Comparison of ENCODE assay signal across 8 cellular contexts in genomic region chr1:202348509-202349262, GRCh38. TPM values are rescaled to one million over a fixed set of nuclear protein-coding genes. Genes with fewer than 3 reads are reported as not detected.
DNase-seq lines count a peak whose midpoint lies in the region; ATAC-seq, FAIRE-seq and TF ChIP-seq lines count a peak whose summit lies in the region.

A gene with protein sequence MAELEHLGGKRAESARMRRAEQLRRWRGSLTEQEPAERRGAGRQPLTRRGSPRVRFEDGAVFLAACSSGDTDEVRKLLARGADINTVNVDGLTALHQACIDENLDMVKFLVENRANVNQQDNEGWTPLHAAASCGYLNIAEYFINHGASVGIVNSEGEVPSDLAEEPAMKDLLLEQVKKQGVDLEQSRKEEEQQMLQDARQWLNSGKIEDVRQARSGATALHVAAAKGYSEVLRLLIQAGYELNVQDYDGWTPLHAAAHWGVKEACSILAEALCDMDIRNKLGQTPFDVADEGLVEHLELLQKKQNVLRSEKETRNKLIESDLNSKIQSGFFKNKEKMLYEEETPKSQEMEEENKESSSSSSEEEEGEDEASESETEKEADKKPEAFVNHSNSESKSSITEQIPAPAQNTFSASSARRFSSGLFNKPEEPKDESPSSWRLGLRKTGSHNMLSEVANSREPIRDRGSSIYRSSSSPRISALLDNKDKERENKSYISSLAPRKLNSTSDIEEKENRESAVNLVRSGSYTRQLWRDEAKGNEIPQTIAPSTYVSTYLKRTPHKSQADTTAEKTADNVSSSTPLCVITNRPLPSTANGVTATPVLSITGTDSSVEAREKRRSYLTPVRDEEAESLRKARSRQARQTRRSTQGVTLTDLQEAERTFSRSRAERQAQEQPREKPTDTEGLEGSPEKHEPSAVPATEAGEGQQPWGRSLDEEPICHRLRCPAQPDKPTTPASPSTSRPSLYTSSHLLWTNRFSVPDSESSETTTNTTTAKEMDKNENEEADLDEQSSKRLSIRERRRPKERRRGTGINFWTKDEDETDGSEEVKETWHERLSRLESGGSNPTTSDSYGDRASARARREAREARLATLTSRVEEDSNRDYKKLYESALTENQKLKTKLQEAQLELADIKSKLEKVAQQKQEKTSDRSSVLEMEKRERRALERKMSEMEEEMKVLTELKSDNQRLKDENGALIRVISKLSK (plus strand): TSS chr1:202348699. CDS start chr1:202348852, 153 bp downstream.

- 3% methylated on average over 10 of the region's 62 CpGs for WGBS in HepG2 (ENCODE audit: low lambda C conversion rate)

- in situ Hi-C loops in HepG2 (cut with HindIII; ENCODE audit: extremely low pct_ligation_motif_present, low pct_unique_long_range_greater_than_20kb) = no loop called here

- H3K4me1 ChIP-seq in HepG2 (ENCODE audit: insufficient read depth, low read length) = peaks cover 54% of the 10 kb centered on the region

- TF ChIP-seq RAD21 in HepG2 (CRISPR knock-in tag; IDR thresholded peaks at IDR 0.05) = peak; percentile 27

- POLR2A ChIA-PET in HepG2 (lab: Yijun Ruan, JAX) = no interaction called here

- CTCF ChIA-PET in HepG2 (lab: Yijun Ruan, JAX; ENCODE audit: low intra/inter-chr PET ratio, low total read pairs) = no interaction called here

- H3K9me3 Mint-ChIP-seq in dendritic cell treated with granulocyte-macrophage colony-stimulating factor and Interleukin-4, amounts not matched to agents 40 ng/mL and 50 ng/mL, for 4 days = no peaks in the 10 kb centered on the region

- peak within 1 kb of the TSS; percentile 77 for H3K4me2 ChIP-seq in HepG2 (ENCODE audit: low read depth, low read length)

- H3K27me3 ChIP-seq in HepG2 (ENCODE audit: control insufficient read depth in 1 of 2, insufficient read depth in 2 of 2, low read length in 2 of 2) = no peaks in the 10 kb centered on the region; a peak in 1 of 5 replicates

- peaks cover 44% of the 10 kb centered on the region for H3K79me2 ChIP-seq in HepG2 (ENCODE audit: insufficient read depth, low read length)

- no peaks in the 10 kb centered on the region for H3K36me3 ChIP-seq in HepG2 (replicated peaks in 1 of 2; ENCODE audit: control insufficient read depth in 1 of 2, insufficient read depth in 2 of 2, low read length in 2 of 2)

- peak in 1 of 2 experiments; percentile 55; a peak in 2 of 4 replicates for TF ChIP-seq EP300 in HepG2 (IDR thresholded peaks at IDR 0.05; ENCODE audit: low read depth in 2 of 2, low read length in 2 of 2)
- no peak for TF ChIP-seq EP300 in HepG2 (CRISPR knock-in tag; IDR thresholded peaks at IDR 0.05; ENCODE audit: borderline replicate concordance)

- peak; percentile 63 to 74 for TF ChIP-seq POLR2A in HepG2 (IDR thresholded peaks at IDR 0.05; ENCODE audit: insufficient read depth in 1 of 2, low read depth in 2 of 2, low read length in 2 of 2)

- ATAC-seq in GM19372 (IDR thresholded peaks at IDR 0.05; ENCODE audit: low read depth, unreplicated experiment) (peak; percentile 94), HG03558 (IDR thresholded peaks at IDR 0.05; ENCODE audit: extremely low read depth, unreplicated experiment) (peak; percentile 92), HepG2 (peak; percentile 98)

- H4K20me1 ChIP-seq in HepG2 (ENCODE audit: insufficient read depth, low read length) = no peaks in the 10 kb centered on the region

- H3K4me1 Mint-ChIP-seq in dendritic cell treated with granulocyte-macrophage colony-stimulating factor and Interleukin-4, amounts not matched to agents 40 ng/mL and 50 ng/mL, for 4 days (ENCODE audit: low read depth) = peaks cover 40% of the 10 kb centered on the region

- DNase-seq in C1 segment of cervical spinal cord (lab: John Stamatoyannopoulos, UW) = peak; percentile 80 to 100 (median 96)
- peak; percentile 93 for DNase-seq in NCI-H748 treated with DMSO at 0.1 percent for 48 hours (lab: John Stamatoyannopoulos, UW)
- DNase-seq in activated CD4-positive, alpha-beta T cell treated with anti-CD3 and anti-CD28 coated beads, Interleukin-2, amount 50 U/mL, for 24 hours (ENCODE audit: low read depth in 1 of 2, low spot score in 1 of 2) = peak; percentile 78 to 96
- DNase-seq in HepG2 (ENCODE audit: low spot score) = peak; percentile 98
- peak; percentile 92 for DNase-seq in stimulated activated CD4-positive, alpha-beta T cell treated with anti-CD3 and anti-CD28 coated beads, Interleukin-4, amount 100 ng/mL, for 1 hour

- H3K36me3 Mint-ChIP-seq in dendritic cell treated with granulocyte-macrophage colony-stimulating factor and Interleukin-4, amounts not matched to agents 40 ng/mL and 50 ng/mL, for 4 days (ENCODE audit: low read depth) = peaks cover 12% of the 10 kb centered on the region

- H3K4me3 ChIP-seq in HepG2 (replicated peaks in 1 of 3; ENCODE audit: insufficient read depth in 1 of 3, low read depth in 2 of 3, low read length in 3 of 3) = peak within 1 kb of the TSS; percentile 71 to 88 (median 84)

- no peak within 1 kb of the TSS for H2AFZ ChIP-seq in HepG2 (ENCODE audit: low read length)

- H3K9me3 ChIP-seq in HepG2 (ENCODE audit: low read length) = no peaks in the 10 kb centered on the region

- H3K27ac Mint-ChIP-seq in dendritic cell treated with granulocyte-macrophage colony-stimulating factor and Interleukin-4, amounts not matched to agents 40 ng/mL and 50 ng/mL, for 4 days = peak within 1 kb of the TSS; percentile 95

- BruUV-seq in HepG2 (replicated peaks; lab: Mats Ljungman, UMichigan) = TSS peak; percentile 70

- 0 out of 2 replicates have a peak, but pooled peaks have one; percentile 2 for TF ChIP-seq CTCF in HepG2 (CRISPR knock-in tag; IDR thresholded peaks at IDR 0.05)

- intact Hi-C loops in dendritic cell treated with granulocyte-macrophage colony-stimulating factor and Interleukin-4, amounts not matched to agents 40 ng/mL and 50 ng/mL, for 4 days (cut with micrococcal nuclease) = loop anchor here (10.0 kb wide), 2 partner anchors 266 to 366 kb away; partner anchors contain the start of gene SYT2
- intact Hi-C loops in HepG2 (cut with micrococcal nuclease; ENCODE audit: unreplicated experiment) = loop anchor here (10.0 kb wide), 3 partner anchors 86 to 656 kb away; partner anchors contain the start of genes SYT2 and TMEM183A

- no peak for FAIRE-seq in HepG2 (lab: Jason Lieb, UNC)

- H3K9ac ChIP-seq in HepG2 (ENCODE audit: insufficient read depth, low read depth, low read length) = peak within 1 kb of the TSS; percentile 96

- no peaks in the 10 kb centered on the region for H3K27me3 Mint-ChIP-seq in dendritic cell treated with granulocyte-macrophage colony-stimulating factor and Interleukin-4, amounts not matched to agents 40 ng/mL and 50 ng/mL, for 4 days

- peak within 1 kb of the TSS; percentile 100 for H3K4me3 Mint-ChIP-seq in dendritic cell treated with granulocyte-macrophage colony-stimulating factor and Interleukin-4, amounts not matched to agents 40 ng/mL and 50 ng/mL, for 4 days

- peak within 1 kb of the TSS; percentile 87 for H3K27ac ChIP-seq in HepG2 (ENCODE audit: extremely low read length, insufficient read depth, low read length)

TF ChIP-seq in HepG2, 621 proteins besides CTCF, POLR2A, EP300 and RAD21 (continues in another document):
- peak; percentile 78 for TF ChIP-seq ZSCAN21 (CRISPR knock-in tag; IDR thresholded peaks at IDR 0.05; ENCODE audit: borderline replicate concordance)

RNA-seq across cellular contexts. Expression of the gene that starts here (rescaled TPM):
- total RNA-seq in HepG2 (2016; rRNA removed; fragmentation: Illumina TruSeq; extraction: Trizol) = 5.0 and 12.0 TPM in 2 replicates
- 7.8 and 10.3 TPM in 2 replicates for total RNA-seq in HepG2 (2016; cell fraction: cytosol; rRNA removed; fragmentation: Illumina TruSeq; extraction: Trizol; ENCODE audit: low read depth)
- total RNA-seq in HepG2 (2016; cell fraction: insoluble cytoplasmic fraction; rRNA removed; fragmentation: Illumina TruSeq; extraction: Trizol) = 3.1 and 9.8 TPM in 2 replicates
- total RNA-seq in HepG2 (2016; cell fraction: membrane; rRNA removed; fragmentation: Illumina TruSeq; extraction: Trizol) = 7.6 and 7.9 TPM in 2 replicates
- 28.2 and 41.8 TPM in 2 replicates for total RNA-seq in HepG2 (2016; cell fraction: nucleus; rRNA removed; fragmentation: Illumina TruSeq; extraction: Trizol)
- polyA plus RNA-seq in HepG2 (2011; rRNA removed) = 12.0 and 13.6 TPM in 2 replicates
- polyA plus RNA-seq in HepG2 (2011; cell fraction: cytosol; rRNA removed) = 4.7 and 6.2 TPM in 2 replicates
- polyA plus RNA-seq in HepG2 (2011; cell fraction: nucleus; rRNA removed) = 46.0 and 60.3 TPM in 2 replicates
- 2.4 and 3.9 TPM in 2 replicates for polyA plus RNA-seq in HepG2 (2012)
- 0.12 and 0.15 TPM in 2 replicates for polyA plus RNA-seq in HepG2 (2016; cell fraction: cytosol; fragmentation: Illumina TruSeq; extraction: Trizol; ENCODE audit: low read depth)
- polyA plus RNA-seq in HepG2 (2016; cell fraction: insoluble cytoplasmic fraction; fragmentation: Illumina TruSeq; extraction: Trizol; ENCODE audit: low read depth) = 1.2 and 2.0 TPM in 2 replicates
- 0.31 and 0.49 TPM in 2 replicates for polyA plus RNA-seq in HepG2 (2016; cell fraction: membrane; fragmentation: Illumina TruSeq; extraction: Trizol; ENCODE audit: low read depth)
- polyA plus RNA-seq in HepG2 (2016; cell fraction: nucleus; fragmentation: Illumina TruSeq; extraction: Trizol; ENCODE audit: insufficient read depth, low read depth) = 9.7 and 12.2 TPM in 2 replicates
- 84.7 and 179 TPM in 2 replicates for polyA minus RNA-seq in HepG2 (2011; rRNA and poly(A)+ RNA removed; ENCODE audit: low replicate concordance)
- 4.5 and 9.7 TPM in 2 replicates for polyA minus RNA-seq in HepG2 (2011; cell fraction: cytosol; rRNA and poly(A)+ RNA removed)
- polyA minus RNA-seq in HepG2 (2011; cell fraction: nucleus; rRNA and poly(A)+ RNA removed) = 97.5 and 109 TPM in 2 replicates

Comparison
In these comparisons a context has a peak if more than half of its experiments do, and no peak if none do; other contexts are left out.
1. Peak in every context shown above with its lines: DNase-seq, ATAC-seq, H3K4me3 ChIP-seq and H3K27ac ChIP-seq.